ENCODE assay signal across 17 cellular contexts in the genomic region with DNA sequence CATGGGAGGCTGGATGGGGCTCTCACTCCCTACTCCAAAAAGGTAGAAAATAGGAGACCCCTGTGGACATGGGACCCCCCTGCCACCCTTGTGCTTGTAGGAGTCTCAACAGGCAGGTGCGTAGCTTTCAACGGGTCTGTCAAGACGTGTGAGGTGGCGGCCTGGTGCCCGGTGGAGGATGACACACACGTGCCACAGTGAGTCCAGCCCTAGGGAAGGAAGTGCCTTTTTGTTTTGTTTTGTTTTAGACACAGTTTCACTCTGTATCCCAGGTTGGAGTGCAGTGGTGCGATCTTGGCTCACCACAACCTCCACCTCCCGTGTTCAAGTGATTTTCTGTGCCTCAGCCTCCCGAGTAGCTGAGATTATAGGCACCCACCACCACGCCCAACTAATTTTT. TPM values are rescaled to one million over a fixed set of nuclear protein-coding genes. Genes with fewer than 3 reads are reported as not detected.
DNase-seq lines count a peak whose midpoint lies in the region; ATAC-seq and TF ChIP-seq lines count a peak whose summit lies in the region.
"Had no signal": no experiment of that assay in that cellular context is flagged by ENCODE, and none has a peak within 500 bp of the region (broad histone marks: within the 10 kb centered on the region; RNA-seq: fewer than 3 reads in every experiment).

No MANE protein-coding gene starts in this region.

- CTCF ChIA-PET in activated CD8-positive, alpha-beta T cell treated with anti-CD3 and anti-CD28 coated beads for 36 hours (lab: Charles Lee), result interaction anchor here (1.1 to 1.8 kb wide), 2 partner anchors 111 to 163 kb away, joined by 3 to 4 read pairs; no protein-coding TSS in a partner anchor
- CTCF ChIA-PET in mammary epithelial cell (lab: Charles Lee; ENCODE audit: low non-redundant PET), result no interaction called here

- H3K4me3 Mint-ChIP-seq in activated CD8-positive, alpha-beta T cell treated with anti-CD3 and anti-CD28 coated beads for 36 hours, result no peak overlapping the region
- no peak overlapping the region for H3K4me3 Mint-ChIP-seq in glutamatergic neuron (ENCODE audit: unreplicated experiment)

- no peak overlapping the region for H3K4me3 ChIP-seq in BLaER1 treated with 17β-estradiol and CSF1 and Interleukin-3, amounts not matched to agents 10 nM and 100 nM
- peak overlapping the region; percentile 37; the same call in 1 of the 2 replicates for H3K4me3 ChIP-seq in DOHH2 (ENCODE audit: low read length)
- no peak overlapping the region for H3K4me3 ChIP-seq in mucosa of rectum (ENCODE audit: low read length in 2 of 2)
- no peak overlapping the region for H3K4me3 ChIP-seq in mammary epithelial cell (replicated peaks in 1 of 3; ENCODE audit: insufficient read depth in 1 of 3, low read depth in 2 of 3, low read length in 3 of 3)
- H3K4me3 ChIP-seq: PC-9, smooth muscle cell, tibial artery had no signal

- peaks cover 23 to 100% (median 48%) of the 10 kb centered on the region in 11 experiments for H3K36me3 ChIP-seq in BLaER1 treated with 17β-estradiol and CSF1 and Interleukin-3, amounts not matched to agents 10 nM and 100 nM
- H3K36me3 ChIP-seq in DOHH2 (ENCODE audit: control insufficient read depth, low read length) (no peaks in the 10 kb centered on the region), mucosa of rectum (ENCODE audit: control insufficient read depth in 2 of 2, insufficient read depth in 2 of 2, low read length in 2 of 2) (peaks cover 17 to 35% of the 10 kb centered on the region in 2 donors), mammary epithelial cell (ENCODE audit: insufficient read depth, low read length) (no peaks in the 10 kb centered on the region)
- H3K36me3 ChIP-seq: brain microvascular endothelial cell had no signal

- H3K27ac Mint-ChIP-seq in activated CD8-positive, alpha-beta T cell treated with anti-CD3 and anti-CD28 coated beads for 36 hours, result peak overlapping the region; percentile 76
- H3K27ac Mint-ChIP-seq in glutamatergic neuron (ENCODE audit: unreplicated experiment), result no peak overlapping the region

- peaks cover 22 to 55% (median 34%) of the 10 kb centered on the region in 10 experiments for H3K4me1 ChIP-seq in BLaER1 treated with 17β-estradiol and CSF1 and Interleukin-3, amounts not matched to agents 10 nM and 100 nM
- H3K4me1 ChIP-seq in DOHH2 (ENCODE audit: control insufficient read depth, low read length) (peaks cover 34% of the 10 kb centered on the region), mucosa of rectum (ENCODE audit: control insufficient read depth in 2 of 2, insufficient read depth in 2 of 2, low read length in 2 of 2) (peaks cover 32 to 46% of the 10 kb centered on the region in 2 donors), mammary epithelial cell (ENCODE audit: insufficient read depth, low read length) (no peaks in the 10 kb centered on the region)
- H3K4me1 ChIP-seq: tibial artery had no signal

- H3F3A ChIP-seq in DOHH2 (ENCODE audit: control insufficient read depth, insufficient read depth), result peaks cover 4% of the 10 kb centered on the region; the same call in 1 of the 2 replicates

- peaks cover 0 to 95% (median 0%) of the 10 kb centered on the region in 11 experiments; a peak in 6 of 22 replicates for H4K20me1 ChIP-seq in BLaER1 treated with 17β-estradiol and CSF1 and Interleukin-3, amounts not matched to agents 10 nM and 100 nM
- H4K20me1 ChIP-seq in DOHH2 (ENCODE audit: control insufficient read depth, insufficient read depth, low read depth, low read length) (no peaks in the 10 kb centered on the region), mammary epithelial cell (ENCODE audit: insufficient read depth, low read length) (no peaks in the 10 kb centered on the region)

- DNase-seq in activated CD8-positive, alpha-beta T cell treated with anti-CD3 and anti-CD28 coated beads for 36 hours, result peak; percentile 28
- DNase-seq in GOT3 (lab: John Stamatoyannopoulos, UW) (no peak), glutamatergic neuron (no peak), mammary epithelial cell (no peak), NCI-H82 treated with DMSO at 0.1 percent for 48 hours (lab: John Stamatoyannopoulos, UW; ENCODE audit: unreplicated experiment) (no peak)
- DNase-seq: brain microvascular endothelial cell, DMS 273 treated with DMSO at 0.1 percent for 48 hours, HCEC 1CT, NCI-H748 treated with DMSO at 0.1 percent for 48 hours, PC-9, T1000, tibial artery had no signal

- dilution Hi-C loops in mammary epithelial cell (cut with HindIII; ENCODE audit: low sequenced_read_pairs), result no loop called here

- H3K9me3 Mint-ChIP-seq in activated CD8-positive, alpha-beta T cell treated with anti-CD3 and anti-CD28 coated beads for 36 hours, result no peaks in the 10 kb centered on the region
- H3K9me3 Mint-ChIP-seq in glutamatergic neuron (ENCODE audit: unreplicated experiment), result peaks cover 2% of the 10 kb centered on the region

- BruUV-seq in mammary epithelial cell (replicated peaks; lab: Mats Ljungman, UMichigan), result no TSS peak

- peaks cover 21% of the 10 kb centered on the region for H3K36me3 Mint-ChIP-seq in activated CD8-positive, alpha-beta T cell treated with anti-CD3 and anti-CD28 coated beads for 36 hours (ENCODE audit: low read depth)
- no peaks in the 10 kb centered on the region for H3K36me3 Mint-ChIP-seq in glutamatergic neuron (ENCODE audit: unreplicated experiment)

- intact Hi-C loops in activated CD8-positive, alpha-beta T cell treated with anti-CD3 and anti-CD28 coated beads for 36 hours (cut with micrococcal nuclease), result no loop called here
- intact Hi-C loops in mammary epithelial cell (cut with micrococcal nuclease), result loop anchor here (2.0 kb wide), 1 partner anchor 162 kb away; no protein-coding TSS in a partner anchor

- peak overlapping the region; percentile 26 to 77 (median 66) for H3K4me2 ChIP-seq in BLaER1 treated with 17β-estradiol and CSF1 and Interleukin-3, amounts not matched to agents 10 nM and 100 nM
- H3K4me2 ChIP-seq in DOHH2 (ENCODE audit: low read length) (peak overlapping the region; percentile 60), mammary epithelial cell (ENCODE audit: insufficient read depth, low read depth, low read length) (no peak overlapping the region)
- H3K4me2 ChIP-seq: PC-9, smooth muscle cell had no signal

- 86% methylated on average over 6 of the region's 10 CpGs for WGBS in mammary epithelial cell (ENCODE audit: low coverage, missing lambda C conversion rate)

- TF ChIP-seq CTCF in DOHH2 (IDR thresholded peaks at IDR 0.05; ENCODE audit: low read depth, low read length, poor library complexity, severe bottlenecking) (no peak), glutamatergic neuron (IDR thresholded peaks at IDR 0.05; ENCODE audit: partially characterized antibody, unreplicated experiment) (no peak), mammary epithelial cell (conservative IDR thresholded peaks at IDR 0.05 in 1 of 2, IDR thresholded peaks at IDR 0.05 in 1 of 2; ENCODE audit: extremely low read depth in 1 of 2, insufficient read depth in 1 of 2, low read depth in 1 of 2, low read length in 2 of 2) (no peak)
- TF ChIP-seq CTCF in activated CD8-positive, alpha-beta T cell treated with anti-CD3 and anti-CD28 coated beads for 36 hours (IDR thresholded peaks at IDR 0.05), result no peak

- no peaks in the 10 kb centered on the region for H3K27me3 ChIP-seq in BLaER1 treated with 17β-estradiol and CSF1 and Interleukin-3, amounts not matched to agents 10 nM and 100 nM
- H3K27me3 ChIP-seq in DOHH2 (ENCODE audit: control insufficient read depth, low read length), result no peaks in the 10 kb centered on the region
- H3K27me3 ChIP-seq in mucosa of rectum (ENCODE audit: control insufficient read depth in 2 of 2, insufficient read depth in 2 of 2, low read length in 2 of 2), result no peaks in the 10 kb centered on the region
- H3K27me3 ChIP-seq in mammary epithelial cell (ENCODE audit: insufficient read depth, low read length), result no peaks in the 10 kb centered on the region
- H3K27me3 ChIP-seq: brain microvascular endothelial cell, tibial artery had no signal

- H3K4me1 Mint-ChIP-seq in activated CD8-positive, alpha-beta T cell treated with anti-CD3 and anti-CD28 coated beads for 36 hours (ENCODE audit: low read depth), result peaks cover 36% of the 10 kb centered on the region
- no peaks in the 10 kb centered on the region for H3K4me1 Mint-ChIP-seq in glutamatergic neuron (ENCODE audit: low read depth, unreplicated experiment)

- H3K9ac ChIP-seq in BLaER1 treated with 17β-estradiol and CSF1 and Interleukin-3, amounts not matched to agents 10 nM and 100 nM, result peak overlapping the region in 6 of 11 experiments; percentile 18 to 66 (median 30); a peak in 7 of 22 replicates
- H3K9ac ChIP-seq in mucosa of rectum (ENCODE audit: low read depth in 1 of 2, low read length in 2 of 2), result peak overlapping the region in 1 of 2 donors; percentile 0
- no peak overlapping the region for H3K9ac ChIP-seq in mammary epithelial cell (ENCODE audit: insufficient read depth, low read length)

- H3K9me3 ChIP-seq in BLaER1 treated with 17β-estradiol and CSF1 and Interleukin-3, amounts not matched to agents 10 nM and 100 nM (replicated peaks in 1 of 11), result no peaks in the 10 kb centered on the region
- no peaks in the 10 kb centered on the region for H3K9me3 ChIP-seq in DOHH2 (ENCODE audit: control insufficient read depth, insufficient read depth, low read length)
- no peaks in the 10 kb centered on the region for H3K9me3 ChIP-seq in mucosa of rectum (ENCODE audit: control insufficient read depth in 2 of 2, low read length in 2 of 2)
- H3K9me3 ChIP-seq in mammary epithelial cell (replicated peaks; ENCODE audit: insufficient read depth, low read length), result no peaks in the 10 kb centered on the region
- H3K9me3 ChIP-seq: tibial artery had no signal

- POLR2A ChIA-PET in activated CD8-positive, alpha-beta T cell treated with anti-CD3 and anti-CD28 coated beads for 36 hours (lab: Charles Lee), result interaction anchor here (0.8 to 1.4 kb wide), 4 partner anchors 12 to 95 kb away, joined by 3 read pairs; no protein-coding TSS in a partner anchor

- H3K79me2 ChIP-seq in DOHH2 (ENCODE audit: control insufficient read depth, low read length) (no peaks in the 10 kb centered on the region), mammary epithelial cell (ENCODE audit: insufficient read depth, low read length) (no peaks in the 10 kb centered on the region)

- no peaks in the 10 kb centered on the region for H3K9me2 ChIP-seq in DOHH2 (replicated peaks; ENCODE audit: control insufficient read depth, low read length)

- H3K27ac ChIP-seq in BLaER1 treated with 17β-estradiol and CSF1 and Interleukin-3, amounts not matched to agents 10 nM and 100 nM, result peak overlapping the region in 9 of 11 experiments; percentile 5 to 61 (median 44); a peak in 14 of 22 replicates
- peak overlapping the region; percentile 45 for H3K27ac ChIP-seq in DOHH2 (ENCODE audit: low read depth, low read length)
- peak overlapping the region; percentile 91 to 94 for H3K27ac ChIP-seq in mucosa of rectum (ENCODE audit: low read depth in 2 of 2, low read length in 2 of 2)
- H3K27ac ChIP-seq in mammary epithelial cell (ENCODE audit: insufficient read depth, low read depth, low read length), result no peak overlapping the region
- H3K27ac ChIP-seq: brain microvascular endothelial cell, PC-9, tibial artery had no signal

- peak; percentile 2 for ATAC-seq in activated CD8-positive, alpha-beta T cell treated with anti-CD3 and anti-CD28 coated beads for 36 hours
- ATAC-seq: esophagus mucosa had no signal

- H2AFZ ChIP-seq in mammary epithelial cell (ENCODE audit: low read depth, low read length), result no peak overlapping the region
- H2AFZ ChIP-seq: PC-9 had no signal

- in situ Hi-C loops in mammary epithelial cell (cut with MboI; ENCODE audit: low sequenced_read_pairs in 2 of 2), result no loop called here

- H3K27me3 Mint-ChIP-seq in activated CD8-positive, alpha-beta T cell treated with anti-CD3 and anti-CD28 coated beads for 36 hours, result no peaks in the 10 kb centered on the region
- H3K27me3 Mint-ChIP-seq in glutamatergic neuron (ENCODE audit: unreplicated experiment), result no peaks in the 10 kb centered on the region

RNA-seq across cellular contexts. Expression of a gene that starts 12.9 kb away (rescaled TPM):
- total RNA-seq in activated CD8-positive, alpha-beta T cell treated with anti-CD3 and anti-CD28 coated beads for 36 hours, result 10 to 100 TPM; 12.2 to 15.1 TPM
- total RNA-seq in glutamatergic neuron (ENCODE audit: unreplicated experiment) (3.7 TPM), mammary epithelial cell (1 to 10 TPM; 5.0 to 5.4 TPM)
- 3.3 TPM for polyA plus RNA-seq in mammary epithelial cell
- 14.1 TPM for polyA minus RNA-seq in mammary epithelial cell
